8 cellular contexts compared by ENCODE assay signal in the genomic region with DNA sequence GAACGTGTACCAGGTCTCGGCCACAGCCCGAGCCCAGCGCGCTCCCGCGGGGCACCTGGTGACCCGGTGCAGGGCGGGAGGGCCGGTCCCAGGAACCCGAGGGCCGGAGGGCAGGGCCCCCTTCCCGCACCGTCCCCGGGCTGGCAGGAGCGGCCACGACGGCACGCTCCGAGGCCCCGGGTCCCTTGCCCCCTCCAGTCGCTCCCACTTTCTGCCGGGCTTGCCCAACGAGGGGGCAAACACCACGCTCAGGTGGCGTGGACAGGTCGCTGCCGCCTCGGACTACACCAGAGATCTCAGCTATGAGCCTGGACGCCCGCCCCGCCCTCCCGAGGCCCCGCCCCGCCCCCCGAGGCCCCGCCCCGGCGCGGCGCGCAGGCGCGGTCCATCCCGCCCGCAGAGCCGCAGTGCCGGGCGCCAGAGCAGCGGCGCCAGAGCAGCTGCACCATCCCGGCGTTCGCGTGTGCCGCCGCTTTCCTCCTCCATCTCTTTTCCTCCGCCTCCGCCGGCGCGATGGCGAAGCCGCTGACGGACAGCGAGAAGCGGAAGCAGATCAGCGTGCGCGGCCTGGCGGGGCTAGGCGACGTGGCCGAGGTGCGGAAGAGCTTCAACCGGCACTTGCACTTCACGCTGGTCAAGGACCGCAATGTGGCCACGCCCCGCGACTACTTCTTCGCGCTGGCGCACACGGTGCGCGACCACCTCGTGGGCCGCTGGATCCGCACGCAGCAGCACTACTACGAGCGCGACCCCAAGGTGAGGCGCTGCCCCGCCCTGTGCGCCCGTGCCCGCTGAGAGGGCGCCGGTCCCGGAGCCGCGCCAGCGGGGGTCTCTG. TPM values are rescaled to one million over a fixed set of nuclear protein-coding genes. Genes with fewer than 3 reads are reported as not detected.
DNase-seq lines count a peak whose midpoint lies in the region; ATAC-seq and TF ChIP-seq lines count a peak whose summit lies in the region.

PYGB (plus strand) TSS at position 420 of the 835 bp plus-strand sequence; CDS start at position 514, 94 bp downstream.

- intact Hi-C loops in breast epithelium (cut with DNase I; ENCODE audit: low total_unique reads) = no loop called here

- ATAC-seq in GM18867 (IDR thresholded peaks at IDR 0.05; ENCODE audit: unreplicated experiment) (peak; percentile 76), HG03095 (IDR thresholded peaks at IDR 0.05; ENCODE audit: unreplicated experiment) (peak; percentile 60)

- no peaks in the 10 kb centered on the region for H3K27me3 ChIP-seq in breast epithelium

- peak within 1 kb of the TSS; percentile 92 to 95 for H3K27ac ChIP-seq in breast epithelium
- H3K27ac ChIP-seq in skin epidermis = peak within 1 kb of the TSS; percentile 72 to 94 (median 86)

- in situ Hi-C loops in ACHN (cut with HindIII; ENCODE audit: low pct_ligation_motif_present, low pct_unique_long_range_greater_than_20kb, low sequenced_read_pairs) = no loop called here

- H3K4me1 ChIP-seq in breast epithelium = no peaks in the 10 kb centered on the region

- no peaks in the 10 kb centered on the region for H3K9me3 ChIP-seq in breast epithelium

- H3K36me3 ChIP-seq in breast epithelium = no peaks in the 10 kb centered on the region

- TF ChIP-seq POLR2A in breast epithelium (IDR thresholded peaks at IDR 0.05) = peak; percentile 81

- DNase-seq in ACHN (peak; percentile 76), NCI-H2196 treated with DMSO at 0.1 percent for 48 hours (lab: John Stamatoyannopoulos, UW; ENCODE audit: unreplicated experiment) (peak; percentile 73), breast epithelium (ENCODE audit: low spot score in 2 of 2) (peak; percentile 53 to 69), iPS-NIHi11 (ENCODE audit: low spot score) (peak; percentile 96)

- TF ChIP-seq CTCF in WI38 (IDR thresholded peaks at IDR 0.05; ENCODE audit: low read depth, low read length) = no peak
- peak in 1 of 3 donors; percentile 17 for TF ChIP-seq CTCF in breast epithelium (IDR thresholded peaks at IDR 0.05)

- H3K4me3 ChIP-seq in WI38 (ENCODE audit: low read depth, low read length) (peak within 1 kb of the TSS; percentile 73), breast epithelium (peak within 1 kb of the TSS; percentile 85 to 99 (median 94)), skin epidermis (peak within 1 kb of the TSS; percentile 64 to 96 (median 93))

RNA-seq across cellular contexts. Expression of gene PYGB, which starts in this region (rescaled TPM):
- 100 to 1,000 TPM in 2 of 3 donors, 10 to 100 TPM in 1; 95.7 to 128 (median 121) TPM for total RNA-seq in breast epithelium

Comparison
In these comparisons a context has a peak if more than half of its experiments do, and no peak if none do; other contexts are left out.
1. Peak in every context shown above with its lines: DNase-seq, ATAC-seq, H3K4me3 ChIP-seq and H3K27ac ChIP-seq.